34 cellular contexts compared by ENCODE assay signal in the genomic region with DNA sequence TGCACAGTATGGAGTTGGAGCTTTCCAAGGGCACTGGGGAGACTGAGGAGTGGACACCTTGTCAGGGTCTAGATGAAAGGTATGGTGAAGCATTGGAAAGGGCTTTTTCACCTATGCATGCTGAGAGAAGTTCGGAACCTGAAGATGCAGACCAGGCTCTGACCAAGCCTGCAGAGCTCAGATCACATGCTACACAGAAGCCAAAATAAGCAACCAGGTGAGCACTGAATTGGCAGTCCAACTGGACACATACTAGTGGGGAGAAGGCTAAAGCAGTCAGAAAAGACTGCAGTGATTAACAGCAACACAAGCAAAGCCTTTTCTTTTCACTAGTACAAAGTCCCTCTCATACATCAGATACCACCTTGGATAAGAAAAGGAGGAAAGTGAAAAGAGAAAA.
"Had no signal": no experiment of that assay in that cellular context is flagged by ENCODE, and none has a peak within 500 bp of the region (broad histone marks: within the 10 kb centered on the region; RNA-seq: fewer than 3 reads in every experiment).

No MANE protein-coding gene starts in this region.

- H3K27ac ChIP-seq: adrenal gland, body of pancreas, brain microvascular endothelial cell, breast epithelium, VCaP had no signal

- H3K4me1 ChIP-seq: adrenal gland, body of pancreas, breast epithelium had no signal

- H3K36me3 ChIP-seq: adrenal gland, brain microvascular endothelial cell, breast epithelium had no signal

- H3K9me3 ChIP-seq: adrenal gland, body of pancreas, breast epithelium had no signal

- H3K4me3 ChIP-seq: adrenal gland, body of pancreas, breast epithelium had no signal

- ATAC-seq: activated CD8-positive, alpha-beta T cell treated with anti-CD3 and anti-CD28 coated beads for 36 hours; activated naive CD4-positive, alpha-beta T cell treated with anti-CD3 and anti-CD28 coated beads, Interleukin-2, amount 50 U/mL, for 72 hours; activated T-cell treated with anti-CD3 and anti-CD28 coated beads, Interleukin-2, amount 50 U/mL, for 72 hours; activated T-helper 17 cell treated with anti-CD3 and anti-CD28 coated beads, Interleukin-2, amount 50 U/mL, for 72 hours; body of pancreas had no signal

- DNase-seq: activated B cell treated with CpG ODN at 0.5 μM for 24 hours; activated CD4-positive, alpha-beta memory T cell treated with anti-CD3 and anti-CD28 coated beads for 36 hours; activated CD4-positive, alpha-beta T cell treated with anti-CD3 and anti-CD28 coated beads for 4 hours; activated CD4-positive, alpha-beta T cell treated with anti-CD3 and anti-CD28 coated beads, Interleukin-2, amount 10 ng/mL, durations not matched to agents 24 days and 14 days; activated CD4-positive, alpha-beta T cell treated with anti-CD3 and anti-CD28 coated beads, Interleukin-2, amount 50 U/mL, for 1 hour; activated CD4-positive, alpha-beta T cell treated with anti-CD3 and anti-CD28 coated beads, Interleukin-2, amount 50 U/mL, for 4 hours; activated CD4-positive, CD25-positive, alpha-beta regulatory T cell treated with anti-CD3 and anti-CD28 coated beads, Interleukin-2, amount 50 U/mL, for 72 hours; activated CD8-positive, alpha-beta memory T cell treated with anti-CD3 and anti-CD28 coated beads, Interleukin-2, amount 50 U/mL, for 4 hours; activated CD8-positive, alpha-beta T cell treated with anti-CD3 and anti-CD28 coated beads for 36 hours; activated effector memory CD4-positive, alpha-beta T cell treated with anti-CD3 and anti-CD28 coated beads, Interleukin-2, amount 50 U/mL, for 16 hours; activated gamma-delta T cell treated with Interleukin-2 at 50 U/mL for 16 hours; activated naive CD4-positive, alpha-beta T cell; activated naive CD4-positive, alpha-beta T cell treated with anti-CD3 and anti-CD28 coated beads for 36 hours; activated naive CD4-positive, alpha-beta T cell treated with anti-CD3 and anti-CD28 coated beads, Interleukin-2, amount 50 U/mL, for 16 hours; activated naive CD8-positive, alpha-beta T cell treated with anti-CD3 and anti-CD28 coated beads for 36 hours; activated T-cell treated with anti-CD3 and anti-CD28 coated beads, Interleukin-2, amount 50 U/mL, for 24 hours; activated T-cell treated with anti-CD3 and anti-CD28 coated beads, Interleukin-2, amount 50 U/mL, for 72 hours; adrenal gland; amniotic stem cell; aorta; body of pancreas; brain microvascular endothelial cell; central memory CD4-positive, alpha-beta T cell; cerebellar nuclear complex; T-helper 1 cell; T-helper 2 cell; T-helper 9 cell had no signal

- H3K27me3 ChIP-seq: adrenal gland, brain microvascular endothelial cell, breast epithelium had no signal

- FAIRE-seq: astrocyte, colon, TTC549 had no signal
